Comparison of ENCODE assay signal across 19 cellular contexts in genomic region chr16:47229053-47229640, GRCh38.
A peak's percentile ranks its signal among the peaks of the same experiment; 100 is the strongest.
DNase-seq lines count a peak whose midpoint lies in the region; ATAC-seq and TF ChIP-seq lines count a peak whose summit lies in the region.
"Had no signal": no experiment of that assay in that cellular context is flagged by ENCODE, and none has a peak within 500 bp of the region (broad histone marks: within the 10 kb centered on the region; RNA-seq: fewer than 3 reads in every experiment).

No MANE protein-coding gene starts in this region.

- no peak overlapping the region for H3K27ac Mint-ChIP-seq in activated CD4-positive, alpha-beta T cell treated with anti-CD3 and anti-CD28 coated beads, Interleukin-2, amount 10 ng/mL, durations not matched to agents 24 days and 14 days
- peak overlapping the region in 1 of 2 donors; percentile 16 for H3K27ac Mint-ChIP-seq in natural killer cell

- H3K4me3 Mint-ChIP-seq in activated CD4-positive, alpha-beta T cell treated with anti-CD3 and anti-CD28 coated beads, Interleukin-2, amount 10 ng/mL, durations not matched to agents 24 days and 14 days, result no peak overlapping the region
- no peak overlapping the region for H3K4me3 Mint-ChIP-seq in natural killer cell
- H3K4me3 Mint-ChIP-seq: CD14-positive monocyte had no signal

- no peaks in the 10 kb centered on the region for H3K4me1 Mint-ChIP-seq in activated CD4-positive, alpha-beta T cell treated with anti-CD3 and anti-CD28 coated beads, Interleukin-2, amount 10 ng/mL, durations not matched to agents 24 days and 14 days
- H3K4me1 Mint-ChIP-seq in natural killer cell, result peaks cover 7 to 15% of the 10 kb centered on the region in 2 donors
- H3K4me1 Mint-ChIP-seq: CD14-positive monocyte had no signal

- intact Hi-C loops in activated CD4-positive, alpha-beta T cell treated with anti-CD3 and anti-CD28 coated beads, Interleukin-2, amount 10 ng/mL, durations not matched to agents 24 days and 14 days (cut with micrococcal nuclease), result no loop called here
- intact Hi-C loops in natural killer cell (cut with micrococcal nuclease), result no loop called here

- no peak for ATAC-seq in HG03108 (IDR thresholded peaks at IDR 0.05; ENCODE audit: unreplicated experiment)
- ATAC-seq in natural killer cell, result no peak
- ATAC-seq: SK-N-SH treated with all-trans-retinoic acid at 6 μM for 48 hours had no signal

- no peaks in the 10 kb centered on the region for H3K9me3 Mint-ChIP-seq in activated CD4-positive, alpha-beta T cell treated with anti-CD3 and anti-CD28 coated beads, Interleukin-2, amount 10 ng/mL, durations not matched to agents 24 days and 14 days
- H3K9me3 Mint-ChIP-seq in natural killer cell, result peaks cover 0 to 2% of the 10 kb centered on the region in 2 donors

- H3K36me3 Mint-ChIP-seq in activated CD4-positive, alpha-beta T cell treated with anti-CD3 and anti-CD28 coated beads, Interleukin-2, amount 10 ng/mL, durations not matched to agents 24 days and 14 days (ENCODE audit: low read depth), result no peaks in the 10 kb centered on the region
- H3K36me3 Mint-ChIP-seq in natural killer cell, result peaks cover 12% of the 10 kb centered on the region

- no peaks in the 10 kb centered on the region for H3K27me3 Mint-ChIP-seq in activated CD4-positive, alpha-beta T cell treated with anti-CD3 and anti-CD28 coated beads, Interleukin-2, amount 10 ng/mL, durations not matched to agents 24 days and 14 days
- H3K27me3 Mint-ChIP-seq in natural killer cell (ENCODE audit: low read depth in 2 of 2), result no peaks in the 10 kb centered on the region

- DNase-seq in NCI-H2171 treated with DMSO at 0.1 percent for 48 hours (lab: John Stamatoyannopoulos, UW), result peak; percentile 9
- no peak for DNase-seq in NCI-H2171 (lab: John Stamatoyannopoulos, UW)
- peak; percentile 7 for DNase-seq in CMK (ENCODE audit: low read depth)
- DNase-seq in SHP77 treated with DMSO at 0.1 percent for 48 hours (lab: John Stamatoyannopoulos, UW), result peak; percentile 31
- DNase-seq in dermis blood vessel endothelial cell, result peak; percentile 15
- DNase-seq in activated CD4-positive, alpha-beta T cell treated with anti-CD3 and anti-CD28 coated beads, Interleukin-2, amount 10 ng/mL, durations not matched to agents 24 days and 14 days, result no peak
- DNase-seq in natural killer cell, result no peak
- DNase-seq: 8988T, COR-L47, DMS 273 treated with DMSO at 0.1 percent for 48 hours, DND-41, KG1, NCI-H1092, NCI-H1436 treated with DMSO at 0.1 percent for 48 hours, NCI-H2081, SIG-M5 had no signal

- TF ChIP-seq CTCF in natural killer cell (IDR thresholded peaks at IDR 0.05), result no peak

Comparison
In these comparisons a context has a peak if more than half of its experiments do, and no peak if none do; other contexts are left out.
1. DNase-seq: peak in NCI-H2171 treated with DMSO at 0.1 percent for 48 hours (single experiment), CMK (single experiment), SHP77 treated with DMSO at 0.1 percent for 48 hours (single experiment) and dermis blood vessel endothelial cell (single experiment); none in NCI-H2171 (single experiment), activated CD4-positive, alpha-beta T cell treated with anti-CD3 and anti-CD28 coated beads, Interleukin-2, amount 10 ng/mL, durations not matched to agents 24 days and 14 days (single experiment) and natural killer cell (single experiment).